Comparison of ENCODE assay signal across 1 cellular context in genomic region chr11:66920978-66921784, GRCh38.
A peak's percentile ranks its signal among the peaks of the same experiment; 100 is the strongest.
TF ChIP-seq lines count a peak whose summit lies in the region.

No MANE protein-coding gene starts in this region.

TF ChIP-seq in K562, 482 proteins besides CTCF, POLR2A, EP300 and RAD21 (continued from another document and continues in another):
- TF ChIP-seq ZNF318 (IDR thresholded peaks at IDR 0.05; ENCODE audit: borderline replicate concordance in 1 of 2, low read depth in 1 of 2): peak in 1 of 2 experiments; percentile 41; a peak in 1 of 4 replicates
- no peak for TF ChIP-seq ZNF239 (CRISPR knock-in tag; IDR thresholded peaks at IDR 0.05)
- no peak for TF ChIP-seq PYGO2 (tag; IDR thresholded peaks at IDR 0.05)
- no peak for TF ChIP-seq MECOM (CRISPR knock-in tag; IDR thresholded peaks at IDR 0.05)
- TF ChIP-seq SMAD1 (IDR thresholded peaks at IDR 0.05; ENCODE audit: low read depth, low read length, partially characterized antibody): peak; percentile 17
- TF ChIP-seq MYNN (IDR thresholded peaks at IDR 0.05): 0 out of 2 replicates have a peak, but pooled peaks have one; percentile 21
- TF ChIP-seq MYNN (CRISPR knock-in tag; IDR thresholded peaks at IDR 0.05): no peak
- peak in 1 of 2 experiments; percentile 47; a peak in 1 of 4 replicates for TF ChIP-seq MLLT1 (IDR thresholded peaks at IDR 0.05)
- TF ChIP-seq HNRNPH1 (optimal IDR thresholded peaks at IDR 0.05; ENCODE audit: low read depth, low read length): no peak
- no peak for TF ChIP-seq ZNF830 (CRISPR knock-in tag; IDR thresholded peaks at IDR 0.05)
- no peak for TF ChIP-seq SIRT6 (IDR thresholded peaks at IDR 0.05; ENCODE audit: low read depth, low read length)
- no peak for TF ChIP-seq SMAD2 (IDR thresholded peaks at IDR 0.05; ENCODE audit: low read depth, low read length)
- peak; percentile 58 for TF ChIP-seq JUND (IDR thresholded peaks at IDR 0.05; ENCODE audit: borderline replicate concordance, low read depth, low read length)
- no peak for TF ChIP-seq JUND (tag; IDR thresholded peaks at IDR 0.05; ENCODE audit: borderline replicate concordance, low read depth, low read length)
- TF ChIP-seq ELF1 (tag; IDR thresholded peaks at IDR 0.05): no peak
- no peak for TF ChIP-seq SRSF3 (IDR thresholded peaks at IDR 0.05; ENCODE audit: insufficient read depth, low read length)
- TF ChIP-seq PHF8 (IDR thresholded peaks at IDR 0.05; ENCODE audit: borderline replicate concordance, low read length): peak; percentile 31; the same call in 1 of the 2 replicates
- TF ChIP-seq ZNF583 (CRISPR knock-in tag; IDR thresholded peaks at IDR 0.05): 0 out of 2 replicates have a peak, but pooled peaks have one; percentile 16
- TF ChIP-seq E2F5 (CRISPR knock-in tag; IDR thresholded peaks at IDR 0.05): no peak
- no peak for TF ChIP-seq CSDE1 (IDR thresholded peaks at IDR 0.05)
- TF ChIP-seq PRMT5 (CRISPR knock-in tag; IDR thresholded peaks at IDR 0.05): no peak
- peak; percentile 13 for TF ChIP-seq TAF1 (IDR thresholded peaks at IDR 0.05; ENCODE audit: control insufficient read depth, extremely low read depth, insufficient read depth, low read length, severe bottlenecking)
- no peak for TF ChIP-seq BCLAF1 (IDR thresholded peaks at IDR 0.05; ENCODE audit: borderline replicate concordance in 1 of 2, control insufficient read depth in 1 of 2, low read depth in 2 of 2, low read length in 1 of 2)
- TF ChIP-seq E2F6 (IDR thresholded peaks at IDR 0.05; ENCODE audit: borderline replicate concordance in 1 of 2, extremely low read depth in 1 of 2, insufficient read depth in 1 of 2, insufficient read length in 1 of 2, low read depth in 1 of 2, low read length in 1 of 2, poor library complexity in 1 of 2, severe bottlenecking in 1 of 2): no peak
- no peak for TF ChIP-seq SRF (CRISPR knock-in tag; IDR thresholded peaks at IDR 0.05)
- TF ChIP-seq NFRKB (IDR thresholded peaks at IDR 0.05; ENCODE audit: low read depth): peak; percentile 71
- TF ChIP-seq ATF3 (IDR thresholded peaks at IDR 0.05): peak; percentile 86
- no peak for TF ChIP-seq ATF3 (CRISPR knock-in tag; conservative IDR thresholded peaks at IDR 0.05)
- TF ChIP-seq ZNF512 (tag; IDR thresholded peaks at IDR 0.05): no peak
- no peak for TF ChIP-seq KAT8 (IDR thresholded peaks at IDR 0.05; ENCODE audit: low read depth)
- peak; percentile 26; the same call in 1 of the 2 replicates for TF ChIP-seq VEZF1 (CRISPR knock-in tag; IDR thresholded peaks at IDR 0.05)
- 0 out of 4 replicates have a peak, but pooled peaks of 1 of the 2 experiments have one; percentile 36 for TF ChIP-seq ETV6 (IDR thresholded peaks at IDR 0.05; ENCODE audit: borderline replicate concordance in 1 of 2, low read depth in 2 of 2, low read length in 1 of 2)
- TF ChIP-seq ETV6 (CRISPR knock-in tag; IDR thresholded peaks at IDR 0.05; ENCODE audit: borderline replicate concordance): no peak
- TF ChIP-seq HDAC3 (IDR thresholded peaks at IDR 0.05; ENCODE audit: borderline replicate concordance, partially characterized antibody): no peak
- no peak for TF ChIP-seq SMARCC2 (IDR thresholded peaks at IDR 0.05; ENCODE audit: low read depth)
